Comparison of ENCODE assay signal across 8 cellular contexts in genomic region chr4:78551420-78552351, GRCh38. TPM values are rescaled to one million over a fixed set of nuclear protein-coding genes. Genes with fewer than 3 reads are reported as not detected.
A peak's percentile ranks its signal among the peaks of the same experiment; 100 is the strongest.
DNase-seq lines count a peak whose midpoint lies in the region; ATAC-seq and TF ChIP-seq lines count a peak whose summit lies in the region.

A gene with protein sequence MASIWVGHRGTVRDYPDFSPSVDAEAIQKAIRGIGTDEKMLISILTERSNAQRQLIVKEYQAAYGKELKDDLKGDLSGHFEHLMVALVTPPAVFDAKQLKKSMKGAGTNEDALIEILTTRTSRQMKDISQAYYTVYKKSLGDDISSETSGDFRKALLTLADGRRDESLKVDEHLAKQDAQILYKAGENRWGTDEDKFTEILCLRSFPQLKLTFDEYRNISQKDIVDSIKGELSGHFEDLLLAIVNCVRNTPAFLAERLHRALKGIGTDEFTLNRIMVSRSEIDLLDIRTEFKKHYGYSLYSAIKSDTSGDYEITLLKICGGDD (plus strand): TSS chr4:78551770. CDS start chr4:78554474, 2,704 bp downstream.

- no peak within 1 kb of the TSS for H3K27ac Mint-ChIP-seq in activated CD4-positive, alpha-beta memory T cell treated with anti-CD3 and anti-CD28 coated beads, Interleukin-2, amount 10 ng/mL, durations not matched to agents 7 days and 5 days
- H3K27ac Mint-ChIP-seq in neural crest cell (ENCODE audit: unreplicated experiment) = no peak within 1 kb of the TSS

- peak; percentile 55 for ATAC-seq in HG03442 (IDR thresholded peaks at IDR 0.05; ENCODE audit: unreplicated experiment)
- ATAC-seq in foreskin keratinocyte = peak; percentile 67

- H3K27ac ChIP-seq in foreskin keratinocyte = peak within 1 kb of the TSS; percentile 62

- H3K4me3 Mint-ChIP-seq in activated CD4-positive, alpha-beta memory T cell treated with anti-CD3 and anti-CD28 coated beads, Interleukin-2, amount 10 ng/mL, durations not matched to agents 7 days and 5 days = peak within 1 kb of the TSS; percentile 60
- H3K4me3 Mint-ChIP-seq in neural crest cell = peak within 1 kb of the TSS; percentile 83

- H3K9me3 Mint-ChIP-seq in activated CD4-positive, alpha-beta memory T cell treated with anti-CD3 and anti-CD28 coated beads, Interleukin-2, amount 10 ng/mL, durations not matched to agents 7 days and 5 days = no peaks in the 10 kb centered on the region
- no peaks in the 10 kb centered on the region for H3K9me3 Mint-ChIP-seq in neural crest cell

- CTCF ChIA-PET in activated CD4-positive, alpha-beta memory T cell treated with anti-CD3 and anti-CD28 coated beads, Interleukin-2, amount 10 ng/mL, durations not matched to agents 7 days and 5 days (lab: Charles Lee) = no interaction called here

- H3K36me3 Mint-ChIP-seq in activated CD4-positive, alpha-beta memory T cell treated with anti-CD3 and anti-CD28 coated beads, Interleukin-2, amount 10 ng/mL, durations not matched to agents 7 days and 5 days (ENCODE audit: low read depth) = peaks cover 3% of the 10 kb centered on the region
- H3K36me3 Mint-ChIP-seq in neural crest cell (ENCODE audit: low read depth) = no peaks in the 10 kb centered on the region

- H3K4me1 ChIP-seq in foreskin keratinocyte = peaks cover 31% of the 10 kb centered on the region

- H3K27me3 ChIP-seq in foreskin keratinocyte = no peaks in the 10 kb centered on the region

- peaks cover 39% of the 10 kb centered on the region for H3K27me3 Mint-ChIP-seq in activated CD4-positive, alpha-beta memory T cell treated with anti-CD3 and anti-CD28 coated beads, Interleukin-2, amount 10 ng/mL, durations not matched to agents 7 days and 5 days
- H3K27me3 Mint-ChIP-seq in neural crest cell (ENCODE audit: low read depth) = peaks cover 46% of the 10 kb centered on the region

- TF ChIP-seq CTCF in foreskin keratinocyte (conservative IDR thresholded peaks at IDR 0.05) = no peak
- TF ChIP-seq CTCF in neural crest cell (conservative IDR thresholded peaks at IDR 0.05) = no peak

- POLR2A ChIA-PET in activated CD4-positive, alpha-beta memory T cell treated with anti-CD3 and anti-CD28 coated beads, Interleukin-2, amount 10 ng/mL, durations not matched to agents 7 days and 5 days (lab: Charles Lee) = no interaction called here

- DNase-seq in NCI-H1092 treated with DMSO at 0.1 percent for 48 hours (lab: John Stamatoyannopoulos, UW) (peak; percentile 7), NCI-H1092 (lab: John Stamatoyannopoulos, UW) (no peak), foreskin keratinocyte (peak in 1 of 2 donors; percentile 64), neural crest cell (ENCODE audit: low read depth, low spot score) (peak; percentile 9), Ammon's horn (ENCODE audit: low spot score) (no peak)
- DNase-seq in activated CD4-positive, alpha-beta memory T cell treated with anti-CD3 and anti-CD28 coated beads, Interleukin-2, amount 10 ng/mL, durations not matched to agents 7 days and 5 days = peak; percentile 16
- DNase-seq in effector CD4-positive, alpha-beta T cell = no peak

- peaks cover 10% of the 10 kb centered on the region for H3K4me1 Mint-ChIP-seq in activated CD4-positive, alpha-beta memory T cell treated with anti-CD3 and anti-CD28 coated beads, Interleukin-2, amount 10 ng/mL, durations not matched to agents 7 days and 5 days
- peaks cover 4% of the 10 kb centered on the region for H3K4me1 Mint-ChIP-seq in neural crest cell

RNA-seq across cellular contexts. Expression of the gene that starts here (rescaled TPM):
- total RNA-seq in activated CD4-positive, alpha-beta memory T cell treated with anti-CD3 and anti-CD28 coated beads, Interleukin-2, amount 10 ng/mL, durations not matched to agents 7 days and 5 days = under 1 TPM; 0.38 TPM
- total RNA-seq in foreskin keratinocyte (407 and 415 TPM in 2 replicates), neural crest cell (0.39 TPM in 1 of 2 replicates, not detected in the other)
- polyA plus RNA-seq in foreskin keratinocyte = 361 and 377 TPM in 2 replicates

Comparison
In these comparisons a context has a peak if more than half of its experiments do, and no peak if none do; other contexts are left out.
1. RNA of the gene that starts here (total RNA-seq): 407 to 415 TPM in foreskin keratinocyte; 0.38 TPM in activated CD4-positive, alpha-beta memory T cell treated with anti-CD3 and anti-CD28 coated beads, Interleukin-2, amount 10 ng/mL, durations not matched to agents 7 days and 5 days and 0.39 TPM in neural crest cell; every median in the first group is over 100 times any median in the second.
2. Peak in DNase-seq in activated CD4-positive, alpha-beta memory T cell treated with anti-CD3 and anti-CD28 coated beads, Interleukin-2, amount 10 ng/mL, durations not matched to agents 7 days and 5 days; RNA of the gene not detected or under 1 TPM.
3. Peak in DNase-seq in neural crest cell; RNA of the gene not detected or under 1 TPM.